ENCODE assay signal across 19 cellular contexts in the genomic region with DNA sequence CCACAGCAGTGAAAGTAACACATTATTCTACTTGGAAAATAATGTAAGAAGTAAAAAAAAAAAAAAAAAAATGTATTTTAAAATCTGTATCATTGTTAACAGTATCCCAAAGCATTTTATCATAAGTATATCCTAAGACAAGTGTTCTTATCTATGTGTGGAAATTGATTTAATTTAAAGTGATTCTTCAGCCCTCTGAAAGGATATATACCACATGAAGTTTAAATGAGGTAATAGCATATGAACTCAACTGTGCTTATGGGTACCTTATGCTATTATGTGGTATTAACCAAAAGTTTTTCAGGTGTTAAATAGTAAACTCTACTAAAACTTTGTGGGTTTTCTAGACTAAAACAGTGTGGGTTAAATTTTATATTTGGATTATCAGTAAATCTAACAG. TPM values are rescaled to one million over a fixed set of nuclear protein-coding genes. Genes with fewer than 3 reads are reported as not detected.
DNase-seq lines count a peak whose midpoint lies in the region; ATAC-seq, FAIRE-seq and TF ChIP-seq lines count a peak whose summit lies in the region.
"Had no signal": no experiment of that assay in that cellular context is flagged by ENCODE, and none has a peak within 500 bp of the region (broad histone marks: within the 10 kb centered on the region; RNA-seq: fewer than 3 reads in every experiment).

No MANE protein-coding gene starts in this region.

- no peak for TF ChIP-seq RAD21 in HepG2 (CRISPR knock-in tag; IDR thresholded peaks at IDR 0.05)
- no peak for TF ChIP-seq RAD21 in GM12878 (IDR thresholded peaks at IDR 0.05; ENCODE audit: insufficient read depth, low read depth, low read length)

- peak overlapping the region; percentile 66 for H3K27ac Mint-ChIP-seq in type B pancreatic cell
- H3K27ac Mint-ChIP-seq: effector memory CD8-positive, alpha-beta T cell had no signal

- FAIRE-seq in HepG2 (lab: Jason Lieb, UNC) (no peak), GM12878 (lab: Jason Lieb, UNC) (no peak)

- peaks cover 6% of the 10 kb centered on the region for H3K27me3 Mint-ChIP-seq in type B pancreatic cell
- H3K27me3 Mint-ChIP-seq: effector memory CD8-positive, alpha-beta T cell had no signal

- POLR2A ChIA-PET in HepG2 (lab: Yijun Ruan, JAX) (no interaction called here), GM12878 (lab: Charles Lee) (interaction anchor here (1.2 to 1.9 kb wide), 2 partner anchors 9 to 24 kb away, joined by 4 to 6 read pairs; no protein-coding TSS in a partner anchor)

- RAD21 ChIA-PET in GM12878 (lab: Charles Lee; ENCODE audit: unreplicated experiment) = no interaction called here

- no peak for ATAC-seq in HepG2
- no peak for ATAC-seq in right lobe of liver
- no peak for ATAC-seq in GM12878
- ATAC-seq in upper lobe of left lung (ENCODE audit: low FRiP score in 2 of 2) = no peak
- ATAC-seq: effector memory CD8-positive, alpha-beta T cell; heart right ventricle had no signal

- no peaks in the 10 kb centered on the region for H3K9me2 ChIP-seq in OCI-LY1 (ENCODE audit: low read depth, low read length)

- intact Hi-C loops in HepG2 (cut with micrococcal nuclease; ENCODE audit: unreplicated experiment) (no loop called here), right lobe of liver (cut with DNase I) (no loop called here), GM12878 (cut with micrococcal nuclease; ENCODE audit: unreplicated experiment) (loop anchor here (5.0 to 10.0 kb wide), 4 partner anchors 92 to 1487 kb away; a partner anchor contains a TSS)

- SMC1A ChIA-PET in GM12878 (lab: Charles Lee; ENCODE audit: uncharacterized antibody, unreplicated experiment) = no interaction called here

- no peak overlapping the region for H3K9ac ChIP-seq in HepG2 (ENCODE audit: insufficient read depth, low read depth, low read length)
- no peak overlapping the region for H3K9ac ChIP-seq in OCI-LY1 (ENCODE audit: low read length)
- H3K9ac ChIP-seq in GM12878 (ENCODE audit: control insufficient read depth, insufficient read depth, low read length) = no peak overlapping the region
- H3K9ac ChIP-seq: parathyroid adenoma had no signal

- H3K27ac ChIP-seq in HepG2 (ENCODE audit: extremely low read length, insufficient read depth, low read length) = no peak overlapping the region
- no peak overlapping the region for H3K27ac ChIP-seq in right lobe of liver
- H3K27ac ChIP-seq in OCI-LY1 (ENCODE audit: low read depth, low read length, poor library complexity, severe bottlenecking) = peak overlapping the region; percentile 92
- H3K27ac ChIP-seq in GM12878 (ENCODE audit: control insufficient read depth, insufficient read depth) = no peak overlapping the region
- H3K27ac ChIP-seq in upper lobe of left lung = no peak overlapping the region
- H3K27ac ChIP-seq: ascending aorta, heart right ventricle, parathyroid adenoma had no signal

- H3K4me1 Mint-ChIP-seq in type B pancreatic cell (ENCODE audit: unreplicated experiment) = peaks cover 36% of the 10 kb centered on the region

- H3K4me1 ChIP-seq in HepG2 (ENCODE audit: insufficient read depth, low read length) (peaks cover 61% of the 10 kb centered on the region), right lobe of liver (peaks cover 0 to 37% (median 9%) of the 10 kb centered on the region in 4 donors), OCI-LY1 (ENCODE audit: insufficient read depth, low read length, severe bottlenecking) (peaks cover 74% of the 10 kb centered on the region), GM12878 (ENCODE audit: control insufficient read depth, insufficient read depth, low read length) (peaks cover 8% of the 10 kb centered on the region), upper lobe of left lung (peaks cover 28 to 58% (median 36%) of the 10 kb centered on the region in 4 donors)

- H3K4me3 ChIP-seq in HepG2 (replicated peaks in 1 of 3; ENCODE audit: insufficient read depth in 1 of 3, low read depth in 2 of 3, low read length in 3 of 3) (no peak overlapping the region; a peak in 1 of 6 replicates), right lobe of liver (no peak overlapping the region), OCI-LY1 (ENCODE audit: low read depth, low read length, poor library complexity, severe bottlenecking) (no peak overlapping the region), GM12878 (peak overlapping the region; percentile 2; the same call in 1 of the 2 replicates), upper lobe of left lung (no peak overlapping the region)
- H3K4me3 ChIP-seq: ascending aorta, heart right ventricle had no signal

- DNase-seq in HepG2 (ENCODE audit: low spot score) = no peak
- no peak for DNase-seq in right lobe of liver
- no peak for DNase-seq in GM12878 (ENCODE audit: low read depth, low spot score)
- DNase-seq in type B pancreatic cell (ENCODE audit: extremely low spot score, unreplicated experiment) = no peak
- no peak for DNase-seq in upper lobe of left lung
- DNase-seq in GM20000 (ENCODE audit: low spot score) = no peak
- DNase-seq in SW 1271 (lab: John Stamatoyannopoulos, UW) = no peak
- DNase-seq: activated gamma-delta T cell; effector memory CD8-positive, alpha-beta T cell; GDM1; heart right ventricle; islet precursor cell; NCI-H146; RPMI8226; stimulated activated CD4-positive, alpha-beta T cell treated with anti-CD3 and anti-CD28 coated beads, Interleukin-4, amount 100 ng/mL, for 1 hour; substantia nigra had no signal

- peaks cover 25% of the 10 kb centered on the region for H3K36me3 Mint-ChIP-seq in type B pancreatic cell

- no TSS peak for BruUV-seq in HepG2 (replicated peaks; lab: Mats Ljungman, UMichigan)
- no TSS peak for BruUV-seq in GM12878 (replicated peaks; lab: Mats Ljungman, UMichigan)

- peaks cover 78% of the 10 kb centered on the region for H3K79me2 ChIP-seq in HepG2 (ENCODE audit: insufficient read depth, low read length)
- H3K79me2 ChIP-seq in OCI-LY1 (ENCODE audit: insufficient read depth, low read length) = peaks cover 67% of the 10 kb centered on the region
- peaks cover 90% of the 10 kb centered on the region for H3K79me2 ChIP-seq in GM12878 (ENCODE audit: control insufficient read depth, insufficient read depth, low read length)
- H3K79me2 ChIP-seq: parathyroid adenoma had no signal

- CTCF ChIA-PET in HepG2 (lab: Yijun Ruan, JAX; ENCODE audit: low intra/inter-chr PET ratio, low total read pairs) = no interaction called here
- CTCF ChIA-PET in GM12878 (lab: Yijun Ruan, JAX) = interaction anchor here (1.9 kb wide), 1 partner anchor 233 kb away, joined by 6 read pairs; no protein-coding TSS in a partner anchor

- TF ChIP-seq POLR2A in HepG2 (IDR thresholded peaks at IDR 0.05; ENCODE audit: insufficient read depth in 1 of 2, low read depth in 2 of 2, low read length in 2 of 2) = no peak
- TF ChIP-seq POLR2A in right lobe of liver (IDR thresholded peaks at IDR 0.05) = no peak
- TF ChIP-seq POLR2A in GM12878 (IDR thresholded peaks at IDR 0.05; ENCODE audit: low read depth, low read length) = no peak
- TF ChIP-seq POLR2A in upper lobe of left lung (IDR thresholded peaks at IDR 0.05) = no peak

- no peak overlapping the region for H3K4me3 Mint-ChIP-seq in type B pancreatic cell
- H3K4me3 Mint-ChIP-seq: effector memory CD8-positive, alpha-beta T cell had no signal

- in situ Hi-C loops in HepG2 (cut with HindIII; ENCODE audit: extremely low pct_ligation_motif_present, low pct_unique_long_range_greater_than_20kb) = loop anchor here (10.0 kb wide), 1 partner anchor 239 kb away; no protein-coding TSS in a partner anchor
- in situ Hi-C loops in GM12878 (cut with MboI) = loop anchor here (25.0 kb wide), 1 partner anchor 1753 kb away; no protein-coding TSS in a partner anchor

- no peak overlapping the region for H2AFZ ChIP-seq in HepG2 (ENCODE audit: low read length)
- no peak overlapping the region for H2AFZ ChIP-seq in OCI-LY1 (ENCODE audit: low read length)
- no peak overlapping the region for H2AFZ ChIP-seq in GM12878 (ENCODE audit: control insufficient read depth, low read depth, low read length)
- H2AFZ ChIP-seq: parathyroid adenoma had no signal

- H3K9me3 ChIP-seq in HepG2 (ENCODE audit: low read length) (no peaks in the 10 kb centered on the region), right lobe of liver (no peaks in the 10 kb centered on the region), OCI-LY1 (ENCODE audit: low read length) (no peaks in the 10 kb centered on the region), GM12878 (replicated peaks; ENCODE audit: control insufficient read depth, insufficient read depth, low read length) (no peaks in the 10 kb centered on the region), upper lobe of left lung (no peaks in the 10 kb centered on the region)
- H3K9me3 ChIP-seq: ascending aorta, heart right ventricle had no signal

- TF ChIP-seq CTCF in HepG2 (CRISPR knock-in tag; IDR thresholded peaks at IDR 0.05) (no peak), right lobe of liver (IDR thresholded peaks at IDR 0.05) (no peak), OCI-LY1 (IDR thresholded peaks at IDR 0.05; ENCODE audit: low read length) (no peak), GM12878 (IDR thresholded peaks at IDR 0.05 in 2 of 3, conservative IDR thresholded peaks at IDR 0.05 in 1 of 3; ENCODE audit: control insufficient read depth in 2 of 3, extremely low read depth in 1 of 3, insufficient read depth in 1 of 3, low read depth in 3 of 3, low read length in 3 of 3) (no peak), type B pancreatic cell (conservative IDR thresholded peaks at IDR 0.05) (no peak), upper lobe of left lung (IDR thresholded peaks at IDR 0.05) (no peak), GM20000 (IDR thresholded peaks at IDR 0.05; ENCODE audit: extremely low read depth, missing control alignments) (no peak)

- no peaks in the 10 kb centered on the region for H3K9me3 Mint-ChIP-seq in type B pancreatic cell
- H3K9me3 Mint-ChIP-seq: effector memory CD8-positive, alpha-beta T cell had no signal

- TF ChIP-seq EP300 in HepG2 (IDR thresholded peaks at IDR 0.05; ENCODE audit: low read depth in 2 of 2, low read length in 2 of 2) (no peak), HepG2 (CRISPR knock-in tag; IDR thresholded peaks at IDR 0.05; ENCODE audit: borderline replicate concordance) (no peak), GM12878 (IDR thresholded peaks at IDR 0.05; ENCODE audit: borderline replicate concordance in 1 of 2, control insufficient read depth in 1 of 2, low read depth in 2 of 2, low read length in 2 of 2) (no peak), upper lobe of left lung (IDR thresholded peaks at IDR 0.05) (no peak)

- peak overlapping the region; percentile 83 for H3K4me2 ChIP-seq in HepG2 (ENCODE audit: low read depth, low read length)
- H3K4me2 ChIP-seq in OCI-LY1 (ENCODE audit: low read length) = no peak overlapping the region
- peak overlapping the region; percentile 10 for H3K4me2 ChIP-seq in GM12878 (ENCODE audit: control insufficient read depth, insufficient read depth)

- H3F3A ChIP-seq in OCI-LY1 (ENCODE audit: insufficient read depth, low read length) = peaks cover 22% of the 10 kb centered on the region

- H3K36me3 ChIP-seq in HepG2 (replicated peaks in 1 of 2; ENCODE audit: control insufficient read depth in 1 of 2, insufficient read depth in 2 of 2, low read length in 2 of 2) = peaks cover 0 to 23% of the 10 kb centered on the region in 2 experiments; a peak in 2 of 5 replicates
- H3K36me3 ChIP-seq in right lobe of liver = peaks cover 0 to 4% (median 0%) of the 10 kb centered on the region in 4 donors
- H3K36me3 ChIP-seq in OCI-LY1 (ENCODE audit: insufficient read depth, low read length) = peaks cover 77% of the 10 kb centered on the region
- peaks cover 2 to 13% of the 10 kb centered on the region in 2 experiments; a peak in 3 of 4 replicates for H3K36me3 ChIP-seq in GM12878 (ENCODE audit: control insufficient read depth in 2 of 2, insufficient read depth in 2 of 2, low read length in 1 of 2)
- peaks cover 0 to 2% (median under 1%) of the 10 kb centered on the region in 4 donors for H3K36me3 ChIP-seq in upper lobe of left lung
- H3K36me3 ChIP-seq: ascending aorta had no signal

- H3K27me3 ChIP-seq in HepG2 (ENCODE audit: control insufficient read depth in 1 of 2, insufficient read depth in 2 of 2, low read length in 2 of 2) = no peaks in the 10 kb centered on the region; a peak in 1 of 5 replicates
- H3K27me3 ChIP-seq in right lobe of liver = no peaks in the 10 kb centered on the region
- H3K27me3 ChIP-seq in OCI-LY1 (ENCODE audit: insufficient read depth, low read length) = no peaks in the 10 kb centered on the region
- H3K27me3 ChIP-seq in GM12878 (replicated peaks in 1 of 2; ENCODE audit: control insufficient read depth in 2 of 2, insufficient read depth in 2 of 2, low read length in 1 of 2) = no peaks in the 10 kb centered on the region
- no peaks in the 10 kb centered on the region for H3K27me3 ChIP-seq in upper lobe of left lung
- H3K27me3 ChIP-seq: ascending aorta, heart right ventricle had no signal

- H4K20me1 ChIP-seq in HepG2 (ENCODE audit: insufficient read depth, low read length) = peaks cover 28% of the 10 kb centered on the region
- no peaks in the 10 kb centered on the region for H4K20me1 ChIP-seq in OCI-LY1 (ENCODE audit: insufficient read depth, low read length)
- H4K20me1 ChIP-seq in GM12878 (ENCODE audit: control insufficient read depth, insufficient read depth) = peaks cover 4% of the 10 kb centered on the region; the same call in 1 of the 2 replicates

RNA-seq across cellular contexts. Expression of a gene that starts 2.8 kb away (rescaled TPM):
- total RNA-seq in HepG2 (2016; rRNA removed; fragmentation: Illumina TruSeq; extraction: Trizol) = 32.4 and 32.9 TPM in 2 replicates
- 14.6 and 17.7 TPM in 2 replicates for total RNA-seq in HepG2 (2016; cell fraction: cytosol; rRNA removed; fragmentation: Illumina TruSeq; extraction: Trizol; ENCODE audit: low read depth)
- total RNA-seq in HepG2 (2016; cell fraction: insoluble cytoplasmic fraction; rRNA removed; fragmentation: Illumina TruSeq; extraction: Trizol) = 34.2 and 35.3 TPM in 2 replicates
- total RNA-seq in HepG2 (2016; cell fraction: membrane; rRNA removed; fragmentation: Illumina TruSeq; extraction: Trizol) = 39.7 and 44.1 TPM in 2 replicates
- total RNA-seq in HepG2 (2016; cell fraction: nucleus; rRNA removed; fragmentation: Illumina TruSeq; extraction: Trizol) = 37.8 and 40.1 TPM in 2 replicates
- polyA plus RNA-seq in HepG2 (2011; rRNA removed) = 38.0 and 38.4 TPM in 2 replicates
- 20.4 and 26.2 TPM in 2 replicates for polyA plus RNA-seq in HepG2 (2011; cell fraction: cytosol; rRNA removed)
- polyA plus RNA-seq in HepG2 (2011; cell fraction: nucleus; rRNA removed) = 48.6 and 57.7 TPM in 2 replicates
- 31.4 and 31.5 TPM in 2 replicates for polyA plus RNA-seq in HepG2 (2012)
- 18.7 and 19.7 TPM in 2 replicates for polyA plus RNA-seq in HepG2 (2016; cell fraction: cytosol; fragmentation: Illumina TruSeq; extraction: Trizol; ENCODE audit: low read depth)
- polyA plus RNA-seq in HepG2 (2016; cell fraction: insoluble cytoplasmic fraction; fragmentation: Illumina TruSeq; extraction: Trizol; ENCODE audit: low read depth) = 32.7 and 33.1 TPM in 2 replicates
- 33.3 and 34.2 TPM in 2 replicates for polyA plus RNA-seq in HepG2 (2016; cell fraction: membrane; fragmentation: Illumina TruSeq; extraction: Trizol; ENCODE audit: low read depth)
- 46.3 and 52.0 TPM in 2 replicates for polyA plus RNA-seq in HepG2 (2016; cell fraction: nucleus; fragmentation: Illumina TruSeq; extraction: Trizol; ENCODE audit: insufficient read depth, low read depth)
- polyA minus RNA-seq in HepG2 (2011; rRNA and poly(A)+ RNA removed; ENCODE audit: low replicate concordance) = 21.8 and 27.1 TPM in 2 replicates
- polyA minus RNA-seq in HepG2 (2011; cell fraction: cytosol; rRNA and poly(A)+ RNA removed) = 13.3 and 14.0 TPM in 2 replicates
- 60.4 and 64.4 TPM in 2 replicates for polyA minus RNA-seq in HepG2 (2011; cell fraction: nucleus; rRNA and poly(A)+ RNA removed)
- total RNA-seq in right lobe of liver = 10 to 100 TPM; 17.3 to 34.2 (median 26.5) TPM
- 321 and 348 TPM in 2 replicates for total RNA-seq in GM12878 (2013; cell fraction: nucleolus; rRNA removed)
- 31.6 and 36.7 TPM in 2 replicates for total RNA-seq in GM12878 (2014; rRNA removed)
- 38.2 and 39.7 TPM in 2 replicates for total RNA-seq in GM12878 (2014; rRNA removed; fragmentation: Illumina TruSeq; extraction: Trizol)
- 24.7 and 32.3 TPM in 2 replicates for total RNA-seq in GM12878 (2021)
- polyA plus RNA-seq in GM12878 (2011; ENCODE audit: low read depth) = 20.6 TPM
- polyA plus RNA-seq in GM12878 (2011; rRNA removed) = 50.5 and 60.7 TPM in 2 replicates
- polyA plus RNA-seq in GM12878 (2011; cell fraction: cytosol; rRNA removed) = 24.4 and 28.6 TPM in 2 replicates
- polyA plus RNA-seq in GM12878 (2011; cell fraction: nucleus; rRNA removed) = 145 and 161 TPM in 2 replicates
- 25.4 and 30.0 TPM in 2 replicates for polyA plus RNA-seq in GM12878 (2012)
- 48.3 and 67.1 TPM in 2 replicates for polyA plus RNA-seq in GM12878 (2014; fragmentation: Illumina TruSeq; extraction: Trizol)
- 1 to 10 TPM; 4.6 to 6.6 TPM for polyA plus RNA-seq in GM12878 (2014; fragmentation: Nextera tagmentation; extraction: Ambion mirVana)
- polyA plus RNA-seq in GM12878 (2014; rRNA removed) = 31.0 and 36.8 TPM in 2 replicates
- 10 to 100 TPM; 22.5 to 27.4 TPM for polyA plus RNA-seq in GM12878 (2016; fragmentation: Nextera tagmentation; extraction: Ambion mirVana)
- polyA minus RNA-seq in GM12878 (2011; rRNA and poly(A)+ RNA removed) = 34.5 and 34.8 TPM in 2 replicates
- polyA minus RNA-seq in GM12878 (2011; cell fraction: cytosol; rRNA and poly(A)+ RNA removed) = 8.3 and 12.6 TPM in 2 replicates
- polyA minus RNA-seq in GM12878 (2011; cell fraction: nucleus; rRNA and poly(A)+ RNA removed) = 43.3 and 71.2 TPM in 2 replicates
- total RNA-seq in type B pancreatic cell (ENCODE audit: low replicate concordance) = 47.1 and 49.6 TPM in 2 replicates
- total RNA-seq in upper lobe of left lung = 100 to 1,000 TPM in 2 of 6 donors, 10 to 100 TPM in 4; 42.0 to 113 (median 60.0) TPM

RNA-seq across cellular contexts. Expression of a gene that starts 4.5 kb away (rescaled TPM):
- total RNA-seq in HepG2 (2016; rRNA removed; fragmentation: Illumina TruSeq; extraction: Trizol) (317 and 498 TPM in 2 replicates), right lobe of liver (10 to 100 TPM in 3 of 6 experiments, 1 to 10 TPM in 3; 4.4 to 27.2 (median 9.1) TPM), GM12878 (2014; rRNA removed) (197 and 220 TPM in 2 replicates), GM12878 (2014; rRNA removed; fragmentation: Illumina TruSeq; extraction: Trizol) (362 and 378 TPM in 2 replicates), GM12878 (2021) (172 and 182 TPM in 2 replicates), type B pancreatic cell (ENCODE audit: low replicate concordance) (56.3 and 115 TPM in 2 replicates), upper lobe of left lung (100 to 1,000 TPM in 1 of 6 donors, 10 to 100 TPM in 5; 13.0 to 107 (median 22.7) TPM)
- total RNA-seq in HepG2 (2016; cell fraction: cytosol; rRNA removed; fragmentation: Illumina TruSeq; extraction: Trizol; ENCODE audit: low read depth) = 202 and 209 TPM in 2 replicates
- 319 and 528 TPM in 2 replicates for total RNA-seq in HepG2 (2016; cell fraction: insoluble cytoplasmic fraction; rRNA removed; fragmentation: Illumina TruSeq; extraction: Trizol)
- total RNA-seq in HepG2 (2016; cell fraction: membrane; rRNA removed; fragmentation: Illumina TruSeq; extraction: Trizol) = 159 TPM in 2 replicates
- total RNA-seq in HepG2 (2016; cell fraction: nucleus; rRNA removed; fragmentation: Illumina TruSeq; extraction: Trizol) = 121 and 124 TPM in 2 replicates
- polyA plus RNA-seq in HepG2 (2011; rRNA removed) (151 and 251 TPM in 2 replicates), GM12878 (2011; rRNA removed) (628 and 736 TPM in 2 replicates), GM12878 (2014; fragmentation: Illumina TruSeq; extraction: Trizol) (287 and 324 TPM in 2 replicates), GM12878 (2014; fragmentation: Nextera tagmentation; extraction: Ambion mirVana) (1,000 to 10,000 TPM in 1 of 2 experiments, 100 to 1,000 TPM in 1; 781 to 1,251 TPM), GM12878 (2014; rRNA removed) (215 and 315 TPM in 2 replicates), GM12878 (2016; fragmentation: Nextera tagmentation; extraction: Ambion mirVana) (100 to 1,000 TPM; 904 to 916 TPM)
- polyA plus RNA-seq in HepG2 (2011; cell fraction: cytosol; rRNA removed) = 262 and 383 TPM in 2 replicates
- 75.2 and 95.2 TPM in 2 replicates for polyA plus RNA-seq in HepG2 (2011; cell fraction: nucleus; rRNA removed)
- 170 and 179 TPM in 2 replicates for polyA plus RNA-seq in HepG2 (2012)
- 102 and 110 TPM in 2 replicates for polyA plus RNA-seq in HepG2 (2016; cell fraction: cytosol; fragmentation: Illumina TruSeq; extraction: Trizol; ENCODE audit: low read depth)
- 534 and 617 TPM in 2 replicates for polyA plus RNA-seq in HepG2 (2016; cell fraction: insoluble cytoplasmic fraction; fragmentation: Illumina TruSeq; extraction: Trizol; ENCODE audit: low read depth)
- 117 and 124 TPM in 2 replicates for polyA plus RNA-seq in HepG2 (2016; cell fraction: membrane; fragmentation: Illumina TruSeq; extraction: Trizol; ENCODE audit: low read depth)
- polyA plus RNA-seq in HepG2 (2016; cell fraction: nucleus; fragmentation: Illumina TruSeq; extraction: Trizol; ENCODE audit: insufficient read depth, low read depth) = 190 and 193 TPM in 2 replicates
- polyA minus RNA-seq in HepG2 (2011; rRNA and poly(A)+ RNA removed; ENCODE audit: low replicate concordance) = 158 and 427 TPM in 2 replicates
- polyA minus RNA-seq in HepG2 (2011; cell fraction: cytosol; rRNA and poly(A)+ RNA removed) = 55.3 and 63.5 TPM in 2 replicates
- polyA minus RNA-seq in HepG2 (2011; cell fraction: nucleus; rRNA and poly(A)+ RNA removed) = 22.9 and 24.1 TPM in 2 replicates
- total RNA-seq in GM12878 (2013; cell fraction: nucleolus; rRNA removed) = 12.2 and 17.4 TPM in 2 replicates
- 227 TPM for polyA plus RNA-seq in GM12878 (2011; ENCODE audit: low read depth)
- 532 and 778 TPM in 2 replicates for polyA plus RNA-seq in GM12878 (2011; cell fraction: cytosol; rRNA removed)
- 283 and 317 TPM in 2 replicates for polyA plus RNA-seq in GM12878 (2011; cell fraction: nucleus; rRNA removed)
- 258 and 269 TPM in 2 replicates for polyA plus RNA-seq in GM12878 (2012)
- polyA minus RNA-seq in GM12878 (2011; rRNA and poly(A)+ RNA removed) = 241 and 311 TPM in 2 replicates
- 88.6 and 92.8 TPM in 2 replicates for polyA minus RNA-seq in GM12878 (2011; cell fraction: cytosol; rRNA and poly(A)+ RNA removed)
- 23.5 and 28.1 TPM in 2 replicates for polyA minus RNA-seq in GM12878 (2011; cell fraction: nucleus; rRNA and poly(A)+ RNA removed)
- total RNA-seq: ascending aorta had no signal
